ENCODE assay signal across 16 cellular contexts in genomic region chr15:95470997-95471692, GRCh38.
DNase-seq lines count a peak whose midpoint lies in the region; ATAC-seq and TF ChIP-seq lines count a peak whose summit lies in the region.
"Had no signal": no experiment of that assay in that cellular context is flagged by ENCODE, and none has a peak within 500 bp of the region (broad histone marks: within the 10 kb centered on the region; RNA-seq: fewer than 3 reads in every experiment).

No MANE protein-coding gene starts in this region.

- H4K20me1 ChIP-seq in GM23248 (ENCODE audit: insufficient read depth), result no peaks in the 10 kb centered on the region

- H3K79me2 ChIP-seq in GM23248 (ENCODE audit: insufficient read depth), result no peaks in the 10 kb centered on the region

- intact Hi-C loops in esophagus muscularis mucosa (cut with DNase I) (no loop called here), lower lobe of right lung (cut with DNase I) (no loop called here)

- H3K4me1 ChIP-seq in adipocyte (ENCODE audit: control insufficient read depth, insufficient read depth, low read length), result peaks cover 22% of the 10 kb centered on the region
- peaks cover 0 to 7% (median 6%) of the 10 kb centered on the region in 4 donors for H3K4me1 ChIP-seq in esophagus muscularis mucosa
- peaks cover 8% of the 10 kb centered on the region for H3K4me1 ChIP-seq in lower lobe of right lung
- H3K4me1 ChIP-seq in tibial nerve, result peaks cover 0 to 83% (median 10%) of the 10 kb centered on the region in 4 donors
- no peaks in the 10 kb centered on the region for H3K4me1 ChIP-seq in GM23248 (ENCODE audit: insufficient read depth)

- ATAC-seq in lower lobe of right lung, result no peak
- no peak for ATAC-seq in GM21367 (IDR thresholded peaks at IDR 0.05; ENCODE audit: unreplicated experiment)
- ATAC-seq: Panc1 had no signal

- TF ChIP-seq POLR2A in esophagus muscularis mucosa (IDR thresholded peaks at IDR 0.05; ENCODE audit: low read depth), result no peak
- no peak for TF ChIP-seq POLR2A in tibial nerve (IDR thresholded peaks at IDR 0.05)

- DNase-seq in adipocyte (ENCODE audit: low read depth), result peak; percentile 48
- DNase-seq in esophagus muscularis mucosa (ENCODE audit: extremely low spot score), result no peak
- DNase-seq in lower lobe of right lung, result no peak
- DNase-seq in tibial nerve (ENCODE audit: low spot score in 2 of 2), result peak in 1 of 2 donors; percentile 39
- DNase-seq in GM23248, result no peak
- DNase-seq in cortex of kidney (lab: John Stamatoyannopoulos, UW), result no peak
- DNase-seq: activated CD4-positive, alpha-beta T cell treated with anti-CD3 and anti-CD28 coated beads for 48 hours; activated naive CD8-positive, alpha-beta T cell treated with anti-CD3 and anti-CD28 coated beads, Interleukin-2, amount 10 ng/mL, durations not matched to agents 7 days and 5 days; activated T-cell treated with anti-CD3 and anti-CD28 coated beads for 4 hours; HFFc6; NCI-H1930; NCI-H524 treated with DMSO at 0.1 percent for 48 hours; stimulated activated CD8-positive, alpha-beta memory T cell treated with anti-CD3 and anti-CD28 coated beads, Interleukin-4, amount 100 ng/mL, for 48 hours had no signal

- H3K4me3 ChIP-seq in adipocyte (ENCODE audit: low read length) (no peak overlapping the region), esophagus muscularis mucosa (no peak overlapping the region), lower lobe of right lung (no peak overlapping the region), tibial nerve (no peak overlapping the region), GM23248 (no peak overlapping the region)

- H2AFZ ChIP-seq in GM23248, result no peak overlapping the region

- H3K9me3 ChIP-seq in adipocyte (ENCODE audit: control insufficient read depth, low read length), result no peaks in the 10 kb centered on the region
- no peaks in the 10 kb centered on the region for H3K9me3 ChIP-seq in esophagus muscularis mucosa
- H3K9me3 ChIP-seq in lower lobe of right lung, result no peaks in the 10 kb centered on the region
- H3K9me3 ChIP-seq in tibial nerve, result no peaks in the 10 kb centered on the region
- H3K9me3 ChIP-seq in GM23248 (ENCODE audit: low read depth), result no peaks in the 10 kb centered on the region

- no peaks in the 10 kb centered on the region for H3K9me2 ChIP-seq in GM23248 (ENCODE audit: insufficient read depth)

- H3K36me3 ChIP-seq in adipocyte (ENCODE audit: control insufficient read depth, insufficient read depth, low read length, severe bottlenecking) (no peaks in the 10 kb centered on the region), esophagus muscularis mucosa (no peaks in the 10 kb centered on the region), lower lobe of right lung (no peaks in the 10 kb centered on the region), tibial nerve (no peaks in the 10 kb centered on the region), GM23248 (ENCODE audit: low read depth) (no peaks in the 10 kb centered on the region)

- H3K27me3 ChIP-seq in adipocyte (replicated peaks; ENCODE audit: control insufficient read depth, insufficient read depth, low read length), result no peaks in the 10 kb centered on the region
- no peaks in the 10 kb centered on the region for H3K27me3 ChIP-seq in esophagus muscularis mucosa
- no peaks in the 10 kb centered on the region for H3K27me3 ChIP-seq in lower lobe of right lung (ENCODE audit: low read depth)
- no peaks in the 10 kb centered on the region for H3K27me3 ChIP-seq in tibial nerve
- H3K27me3 ChIP-seq in GM23248 (replicated peaks; ENCODE audit: insufficient read depth), result 0 out of 2 replicates have a peak, but pooled peaks cover 4% of the 10 kb centered on the region

- in situ Hi-C loops in GM23248 (cut with MboI), result no loop called here

- no peaks in the 10 kb centered on the region for H3F3A ChIP-seq in GM23248 (ENCODE audit: insufficient read depth)

- H3K27ac ChIP-seq in esophagus muscularis mucosa (replicated peaks in 1 of 4) (peak overlapping the region in 3 of 4 donors; percentile 10 to 17 (median 14)), lower lobe of right lung (peak overlapping the region; percentile 9), tibial nerve (peak overlapping the region; percentile 33 to 80 (median 60)), GM23248 (no peak overlapping the region)
- H3K27ac ChIP-seq: C4-2B had no signal

- no peak for TF ChIP-seq EP300 in esophagus muscularis mucosa (IDR thresholded peaks at IDR 0.05)
- peak in 1 of 2 donors; percentile 29 for TF ChIP-seq EP300 in tibial nerve (IDR thresholded peaks at IDR 0.05)

- 65% methylated on average over 4 of the region's 4 CpGs for WGBS in esophagus muscularis mucosa
- 25 to 32% methylated on average over 4 of the region's 4 CpGs for WGBS in tibial nerve, 2 donors
- 62 to 70% methylated on average over 4 of the region's 4 CpGs for WGBS in GM23248 (ENCODE audit: low coverage in 1 of 2, low lambda C conversion rate in 2 of 2, missing lambda C conversion rate in 2 of 2), 2 experiments

- TF ChIP-seq CTCF in esophagus muscularis mucosa (IDR thresholded peaks at IDR 0.05) (no peak), lower lobe of right lung (IDR thresholded peaks at IDR 0.05) (no peak), tibial nerve (IDR thresholded peaks at IDR 0.05) (no peak)

- no peak overlapping the region for H3K4me2 ChIP-seq in GM23248 (ENCODE audit: unreplicated experiment)

- peak overlapping the region; percentile 75 for H3K9ac ChIP-seq in adipocyte (ENCODE audit: low read length)
- H3K9ac ChIP-seq in GM23248, result no peak overlapping the region
